15 cellular contexts compared by ENCODE assay signal in genomic region chr22:17109113-17109865, GRCh38. TPM values are rescaled to one million over a fixed set of nuclear protein-coding genes. Genes with fewer than 3 reads are reported as not detected.
A peak's percentile ranks its signal among the peaks of the same experiment; 100 is the strongest.
DNase-seq lines count a peak whose midpoint lies in the region; ATAC-seq and TF ChIP-seq lines count a peak whose summit lies in the region.
"Had no signal": no experiment of that assay in that cellular context is flagged by ENCODE, and none has a peak within 500 bp of the region (broad histone marks: within the 10 kb centered on the region; RNA-seq: fewer than 3 reads in every experiment).

No MANE protein-coding gene starts in this region.

- H3K27ac Mint-ChIP-seq in CD14-positive monocyte (peak overlapping the region in 4 of 7 donors; percentile 28 to 88 (median 75)), endothelial cell (ENCODE audit: unreplicated experiment) (no peak overlapping the region)
- H3K27ac Mint-ChIP-seq in activated naive CD8-positive, alpha-beta T cell treated with anti-CD3 and anti-CD28 coated beads for 36 hours: no peak overlapping the region

- H3K9me3 Mint-ChIP-seq in CD14-positive monocyte (no peaks in the 10 kb centered on the region), endothelial cell (ENCODE audit: unreplicated experiment) (no peaks in the 10 kb centered on the region)
- no peaks in the 10 kb centered on the region for H3K9me3 Mint-ChIP-seq in activated naive CD8-positive, alpha-beta T cell treated with anti-CD3 and anti-CD28 coated beads for 36 hours

- no peak overlapping the region for H2AK5ac ChIP-seq in trophoblast cell (ENCODE audit: low read length)

- no peaks in the 10 kb centered on the region for H3K27me3 ChIP-seq in H7 (ENCODE audit: control insufficient read depth, insufficient read depth, low read length)
- H3K27me3 ChIP-seq in sigmoid colon: no peaks in the 10 kb centered on the region
- no peaks in the 10 kb centered on the region for H3K27me3 ChIP-seq in trophoblast cell (ENCODE audit: insufficient read depth, low read length)
- H3K27me3 ChIP-seq: SJSA1 had no signal

- no peaks in the 10 kb centered on the region for H3K79me2 ChIP-seq in trophoblast cell (ENCODE audit: control insufficient read depth, insufficient read depth, low read length, poor library complexity)

- no peak overlapping the region for H2BK5ac ChIP-seq in trophoblast cell (ENCODE audit: low read depth, low read length, poor library complexity)

- H4K8ac ChIP-seq in trophoblast cell (ENCODE audit: low read depth, low read length): no peak overlapping the region

- H3K36me3 Mint-ChIP-seq in CD14-positive monocyte: peaks cover 74 to 92% of the 10 kb centered on the region in 2 donors
- H3K36me3 Mint-ChIP-seq in endothelial cell (ENCODE audit: low read depth, unreplicated experiment): peaks cover 44% of the 10 kb centered on the region
- H3K36me3 Mint-ChIP-seq in activated naive CD8-positive, alpha-beta T cell treated with anti-CD3 and anti-CD28 coated beads for 36 hours: peaks cover 11% of the 10 kb centered on the region

- intact Hi-C loops in CD14-positive monocyte (cut with micrococcal nuclease): loop anchor here (5.0 to 10.0 kb wide), 3 partner anchors 48 to 666 kb away; partner anchors contain the start of genes BID (in 1 of the 2) and HDHD5 (in 1 of the 2)
- intact Hi-C loops in sigmoid colon (cut with DNase I): no loop called here

- H3K4me1 Mint-ChIP-seq in CD14-positive monocyte: peaks cover 91% of the 10 kb centered on the region
- H3K4me1 Mint-ChIP-seq in endothelial cell (ENCODE audit: unreplicated experiment): peaks cover 12% of the 10 kb centered on the region
- H3K4me1 Mint-ChIP-seq in activated naive CD8-positive, alpha-beta T cell treated with anti-CD3 and anti-CD28 coated beads for 36 hours: peaks cover 43% of the 10 kb centered on the region

- no peak overlapping the region for H4K91ac ChIP-seq in trophoblast cell (ENCODE audit: low read depth, low read length)

- TF ChIP-seq POLR2A in sigmoid colon (IDR thresholded peaks at IDR 0.05): no peak

- ATAC-seq in GM19467 (IDR thresholded peaks at IDR 0.05; ENCODE audit: unreplicated experiment): no peak
- ATAC-seq: Panc1 had no signal

- DNase-seq in CD14-positive monocyte (ENCODE audit: low spot score) (no peak), H7 (peak; percentile 37), endothelial cell (ENCODE audit: low spot score) (no peak), sigmoid colon (peak; percentile 42), trophoblast cell (no peak)
- DNase-seq in activated naive CD8-positive, alpha-beta T cell treated with anti-CD3 and anti-CD28 coated beads for 36 hours: no peak
- DNase-seq: C1 segment of cervical spinal cord, DMS 273 treated with DMSO at 0.1 percent for 48 hours, GOT3, KG1, NCI-H1694 treated with DMSO at 0.1 percent for 48 hours had no signal

- H3K4ac ChIP-seq in trophoblast cell (ENCODE audit: low read depth, low read length): no peak overlapping the region

- no peak overlapping the region for H3K4me2 ChIP-seq in trophoblast cell (ENCODE audit: low read length)

- no peaks in the 10 kb centered on the region for H3K4me1 ChIP-seq in sigmoid colon
- no peaks in the 10 kb centered on the region for H3K4me1 ChIP-seq in trophoblast cell (ENCODE audit: control insufficient read depth in 1 of 2, insufficient read depth in 2 of 2, low read length in 2 of 2)
- H3K4me1 ChIP-seq: SJSA1 had no signal

- H3K36me3 ChIP-seq in H7 (replicated peaks; ENCODE audit: control insufficient read depth, insufficient read depth, low read length) (no peaks in the 10 kb centered on the region), sigmoid colon (peaks cover 0 to 53% (median 16%) of the 10 kb centered on the region in 4 donors), trophoblast cell (ENCODE audit: control insufficient read depth in 1 of 2, insufficient read depth in 2 of 2, low read length in 2 of 2) (peaks cover 24 to 26% of the 10 kb centered on the region in 2 experiments)

- no peak overlapping the region for H2BK120ac ChIP-seq in trophoblast cell (ENCODE audit: insufficient read depth, low read length, poor library complexity)

- H3K23ac ChIP-seq in trophoblast cell (ENCODE audit: low read length): no peak overlapping the region

- H3K27me3 Mint-ChIP-seq in CD14-positive monocyte (ENCODE audit: low read depth in 3 of 3) (peaks cover 0 to 2% (median 2%) of the 10 kb centered on the region in 3 donors), endothelial cell (ENCODE audit: unreplicated experiment) (peaks cover 17% of the 10 kb centered on the region)
- no peaks in the 10 kb centered on the region for H3K27me3 Mint-ChIP-seq in activated naive CD8-positive, alpha-beta T cell treated with anti-CD3 and anti-CD28 coated beads for 36 hours

- WGBS in sigmoid colon, 2 donors: 93 to 94% methylated on average over 42 of the region's 42 CpGs
- WGBS in trophoblast cell (ENCODE audit: extremely low coverage, insufficient coverage, insufficient read length): no CpG with 5 or more reads among the region's 42 CpGs

- no peak overlapping the region for H3K9ac ChIP-seq in trophoblast cell (ENCODE audit: low read length)

- H2AFZ ChIP-seq in trophoblast cell (ENCODE audit: insufficient read depth, low read length, poor library complexity): no peak overlapping the region

- no peak overlapping the region for H3K14ac ChIP-seq in trophoblast cell (ENCODE audit: low read length)

- H2BK12ac ChIP-seq in trophoblast cell (ENCODE audit: low read length): no peak overlapping the region

- H3K4me3 ChIP-seq in H7 (ENCODE audit: insufficient read depth, low read depth, low read length): no peak overlapping the region
- no peak overlapping the region for H3K4me3 ChIP-seq in sigmoid colon
- H3K4me3 ChIP-seq in trophoblast cell (ENCODE audit: low read depth, low read length): no peak overlapping the region
- H3K4me3 ChIP-seq: SJSA1 had no signal

- H3K9me3 ChIP-seq in sigmoid colon (no peaks in the 10 kb centered on the region), trophoblast cell (ENCODE audit: insufficient read depth, low read depth, low read length) (peaks cover 3% of the 10 kb centered on the region)
- H3K9me3 ChIP-seq: SJSA1 had no signal

- no peak overlapping the region for H4K12ac ChIP-seq in trophoblast cell (ENCODE audit: low read depth, low read length)

- no peak overlapping the region for H3K27ac ChIP-seq in sigmoid colon
- no peak overlapping the region for H3K27ac ChIP-seq in trophoblast cell (ENCODE audit: low read depth, low read length)
- H3K27ac ChIP-seq: SJSA1 had no signal

- no peak for TF ChIP-seq EP300 in sigmoid colon (IDR thresholded peaks at IDR 0.05)

- H3K79me1 ChIP-seq in trophoblast cell (ENCODE audit: low read length): no peaks in the 10 kb centered on the region

- H3K4me3 Mint-ChIP-seq in CD14-positive monocyte: no peak overlapping the region
- H3K4me3 Mint-ChIP-seq in endothelial cell (ENCODE audit: unreplicated experiment): peak overlapping the region; percentile 65
- H3K4me3 Mint-ChIP-seq in activated naive CD8-positive, alpha-beta T cell treated with anti-CD3 and anti-CD28 coated beads for 36 hours: no peak overlapping the region

- TF ChIP-seq CTCF in CD14-positive monocyte (IDR thresholded peaks at IDR 0.05) (no peak), endothelial cell (IDR thresholded peaks at IDR 0.05; ENCODE audit: unreplicated experiment) (no peak), sigmoid colon (IDR thresholded peaks at IDR 0.05) (no peak)

- no peak overlapping the region for H3K18ac ChIP-seq in trophoblast cell (ENCODE audit: low read length)

RNA-seq across cellular contexts. Expression of gene TMEM121B, which starts 11.9 kb away (rescaled TPM):
- 1 to 10 TPM; 1.4 to 1.9 TPM for polyA plus RNA-seq in CD14-positive monocyte
- 2.2 and 2.3 TPM in 2 replicates for total RNA-seq in H7 (2014; rRNA removed; shearing (Covaris generic))
- total RNA-seq in endothelial cell (ENCODE audit: unreplicated experiment): 62.2 TPM
- under 1 TPM in 3 of 4 donors, not detected in 1; 0.36 to 0.54 (median 0.49) TPM for total RNA-seq in sigmoid colon
- polyA plus RNA-seq in sigmoid colon: under 1 TPM in 1 of 3 donors, not detected in 2; 0.17 TPM
- under 1 TPM; 0.27 to 0.36 TPM for total RNA-seq in activated naive CD8-positive, alpha-beta T cell treated with anti-CD3 and anti-CD28 coated beads for 36 hours
- 0.82 TPM in 2 replicates for polyA plus RNA-seq in trophoblast cell (2013)
- total RNA-seq: NCI-H460 had no signal

RNA-seq across cellular contexts. Expression of gene IL17RA, which starts 24.5 kb away (rescaled TPM):
- polyA plus RNA-seq in CD14-positive monocyte: 100 to 1,000 TPM in 1 of 2 donors, 10 to 100 TPM in 1; 68.3 to 118 TPM
- 3.6 and 4.3 TPM in 2 replicates for total RNA-seq in H7 (2014; rRNA removed; shearing (Covaris generic))
- 63.7 TPM for total RNA-seq in endothelial cell (ENCODE audit: unreplicated experiment)
- total RNA-seq in sigmoid colon: 1 to 10 TPM; 7.5 to 8.6 (median 8.4) TPM
- polyA plus RNA-seq in sigmoid colon: 10 to 100 TPM in 1 of 3 donors, 1 to 10 TPM in 2; 1.2 to 10.4 (median 3.9) TPM
- 10 to 100 TPM; 13.3 to 16.6 TPM for total RNA-seq in activated naive CD8-positive, alpha-beta T cell treated with anti-CD3 and anti-CD28 coated beads for 36 hours
- polyA plus RNA-seq in trophoblast cell (2013): 7.2 and 8.2 TPM in 2 replicates

RNA-seq across cellular contexts. Expression of gene HDHD5, which starts 49.8 kb away (rescaled TPM):
- 100 to 1,000 TPM in 1 of 2 donors, 10 to 100 TPM in 1; 79.9 to 119 TPM for polyA plus RNA-seq in CD14-positive monocyte
- 127 and 142 TPM in 2 replicates for total RNA-seq in H7 (2014; rRNA removed; shearing (Covaris generic))
- 60.5 TPM for total RNA-seq in endothelial cell (ENCODE audit: unreplicated experiment)
- total RNA-seq in sigmoid colon: 10 to 100 TPM; 26.7 to 39.3 (median 34.4) TPM
- 10 to 100 TPM; 27.0 to 49.0 (median 33.5) TPM for polyA plus RNA-seq in sigmoid colon
- total RNA-seq in activated naive CD8-positive, alpha-beta T cell treated with anti-CD3 and anti-CD28 coated beads for 36 hours: 10 to 100 TPM; 54.9 to 64.8 TPM
- polyA plus RNA-seq in trophoblast cell (2013): 11.7 and 12.8 TPM in 2 replicates

Comparison
In these comparisons a context has a peak if more than half of its experiments do, and no peak if none do; other contexts are left out.
1. DNase-seq: peak in H7 (single experiment) and sigmoid colon (single experiment); none in CD14-positive monocyte (single experiment), endothelial cell (single experiment), activated naive CD8-positive, alpha-beta T cell treated with anti-CD3 and anti-CD28 coated beads for 36 hours (single experiment) and trophoblast cell (0 of 2).
2. H3K27ac Mint-ChIP-seq: peak in CD14-positive monocyte (4 of 7); none in endothelial cell (single experiment) and activated naive CD8-positive, alpha-beta T cell treated with anti-CD3 and anti-CD28 coated beads for 36 hours (single experiment).
3. RNA of gene TMEM121B, which starts 11.9 kb away (total RNA-seq): 62.2 TPM in endothelial cell (single experiment); 2.2 to 2.3 TPM in H7, 0.36 to 0.54 TPM in sigmoid colon and 0.27 to 0.36 TPM in activated naive CD8-positive, alpha-beta T cell treated with anti-CD3 and anti-CD28 coated beads for 36 hours; every median in the first group is over 10 times any median in the second.